In genomic region chr19:57887195-57887941, GRCh38 we compare ENCODE assay signal across 10 cellular contexts. TPM values are rescaled to one million over a fixed set of nuclear protein-coding genes. Genes with fewer than 3 reads are reported as not detected.
DNase-seq lines count a peak whose midpoint lies in the region; ATAC-seq, FAIRE-seq and TF ChIP-seq lines count a peak whose summit lies in the region.
"Had no signal": no experiment of that assay in that cellular context is flagged by ENCODE, and none has a peak within 500 bp of the region (broad histone marks: within the 10 kb centered on the region; RNA-seq: fewer than 3 reads in every experiment).

No MANE protein-coding gene starts in this region.

- H3K9me3 Mint-ChIP-seq in CD4-positive, alpha-beta T cell, result peaks cover 11% of the 10 kb centered on the region

- H3K4me1 Mint-ChIP-seq in CD4-positive, alpha-beta T cell (ENCODE audit: low read depth), result peaks cover 28% of the 10 kb centered on the region

- H3K36me3 ChIP-seq in muscle layer of duodenum (ENCODE audit: control insufficient read depth in 1 of 2, insufficient read depth in 2 of 2, low read length in 2 of 2), result peaks cover 6 to 7% of the 10 kb centered on the region in 2 donors
- H3K36me3 ChIP-seq: neutrophil had no signal

- peak overlapping the region; percentile 81 for H3K27ac Mint-ChIP-seq in CD4-positive, alpha-beta T cell

- CTCF ChIA-PET in CD4-positive, alpha-beta T cell (lab: Charles Lee), result no interaction called here

- H3K4me3 Mint-ChIP-seq in CD4-positive, alpha-beta T cell, result peak overlapping the region; percentile 90

- intact Hi-C loops in CD4-positive, alpha-beta T cell (cut with DNase I, micrococcal nuclease), result loop anchor here in 1 of 2 experiments (10.0 kb wide), 1 partner anchor 267 kb away; the partner anchor contains the start of gene ZNF329

- no peak for TF ChIP-seq CTCF in CD4-positive, alpha-beta T cell (IDR thresholded peaks at IDR 0.05)
- TF ChIP-seq CTCF in LNCAP (IDR thresholded peaks at IDR 0.05), result peak; percentile 26; the same call in 1 of the 2 replicates

- no peak overlapping the region for H3K27ac ChIP-seq in CD4-positive, alpha-beta T cell (ENCODE audit: low read depth, low read length)
- H3K27ac ChIP-seq in muscle layer of duodenum (ENCODE audit: low read length), result no peak overlapping the region
- H3K27ac ChIP-seq: neutrophil had no signal

- POLR2A ChIA-PET in CD4-positive, alpha-beta T cell (lab: Charles Lee), result interaction anchor here (0.6 to 2.4 kb wide), 7 partner anchors 37 to 258 kb away, joined by 3 to 15 read pairs (median 5); partner anchors contain the start of genes ZNF154, ZNF587, ZNF606 and ZNF776

- H3K36me3 Mint-ChIP-seq in CD4-positive, alpha-beta T cell (ENCODE audit: low read depth), result peaks cover 74% of the 10 kb centered on the region

- H3K27me3 ChIP-seq in CD4-positive, alpha-beta T cell (ENCODE audit: control insufficient read depth, insufficient read depth, low read length), result no peaks in the 10 kb centered on the region
- H3K27me3 ChIP-seq in muscle layer of duodenum (ENCODE audit: low read depth, low read length), result no peaks in the 10 kb centered on the region
- H3K27me3 ChIP-seq: neutrophil had no signal

- no peaks in the 10 kb centered on the region for H3K27me3 Mint-ChIP-seq in CD4-positive, alpha-beta T cell

- H3K9me3 ChIP-seq in CD4-positive, alpha-beta T cell (ENCODE audit: control insufficient read depth, low read length), result peaks cover 15% of the 10 kb centered on the region
- H3K9me3 ChIP-seq in muscle layer of duodenum (ENCODE audit: control insufficient read depth in 1 of 2, low read length in 2 of 2), result peaks cover 0 to 8% of the 10 kb centered on the region in 2 donors
- H3K9me3 ChIP-seq: neutrophil had no signal

- no peaks in the 10 kb centered on the region for H3K4me1 ChIP-seq in muscle layer of duodenum (ENCODE audit: control insufficient read depth in 1 of 2, insufficient read depth in 2 of 2, low read length in 2 of 2)

- no peak for ATAC-seq in CD4-positive, alpha-beta T cell (ENCODE audit: poor library complexity)
- no peak for ATAC-seq in HG03521 (IDR thresholded peaks at IDR 0.05; ENCODE audit: unreplicated experiment)

- H3K4me3 ChIP-seq in muscle layer of duodenum (ENCODE audit: low read depth in 1 of 2, low read length in 2 of 2), result peak overlapping the region; percentile 77 to 82

- peak; percentile 74 for FAIRE-seq in colon (lab: Jason Lieb, UNC)

- no peak for DNase-seq in CD4-positive, alpha-beta T cell
- DNase-seq in NCI-H2081 (lab: John Stamatoyannopoulos, UW), result no peak
- no peak for DNase-seq in hepatic stellate cell (ENCODE audit: low spot score)
- DNase-seq in HT-29 (ENCODE audit: low spot score), result no peak

RNA-seq across cellular contexts. Expression of gene ZNF814, which starts 1.5 kb away (rescaled TPM):
- total RNA-seq in CD4-positive, alpha-beta T cell, result 10 to 100 TPM; 29.0 to 34.7 TPM
- 8.6 and 11.1 TPM in 2 replicates for total RNA-seq in HT-29 (2014; rRNA removed; shearing (Covaris generic))

RNA-seq across cellular contexts. Expression of gene ZNF417, which starts 29.0 kb away (rescaled TPM):
- total RNA-seq in CD4-positive, alpha-beta T cell, result 10 to 100 TPM; 26.2 to 31.6 TPM
- 9.4 and 9.8 TPM in 2 replicates for total RNA-seq in HT-29 (2014; rRNA removed; shearing (Covaris generic))

RNA-seq across cellular contexts. Expression of gene ZNF587, which starts 37.7 kb away (rescaled TPM):
- total RNA-seq in CD4-positive, alpha-beta T cell, result 10 to 100 TPM; 37.6 to 41.5 TPM
- 33.7 and 39.4 TPM in 2 replicates for total RNA-seq in HT-29 (2014; rRNA removed; shearing (Covaris generic))

RNA-seq across cellular contexts. Expression of gene ZNF418, which starts 47.8 kb away (rescaled TPM):
- total RNA-seq in CD4-positive, alpha-beta T cell, result 1 to 10 TPM; 3.5 to 4.4 TPM
- total RNA-seq in HT-29 (2014; rRNA removed; shearing (Covaris generic)), result not detected in 2 replicates
- total RNA-seq: HT1080 had no signal

RNA-seq across cellular contexts. Expression of gene ZNF587B, which starts 57.3 kb away (rescaled TPM):
- 10 to 100 TPM; 23.0 to 23.8 TPM for total RNA-seq in CD4-positive, alpha-beta T cell
- total RNA-seq in HT-29 (2014; rRNA removed; shearing (Covaris generic)), result 32.1 and 40.0 TPM in 2 replicates
